Comparison of ENCODE assay signal across 10 cellular contexts in genomic region chr4:105594094-105595010, GRCh38. TPM values are rescaled to one million over a fixed set of nuclear protein-coding genes. Genes with fewer than 3 reads are reported as not detected.
A peak's percentile ranks its signal among the peaks of the same experiment; 100 is the strongest.
DNase-seq lines count a peak whose midpoint lies in the region; ATAC-seq and TF ChIP-seq lines count a peak whose summit lies in the region.
"Had no signal": no experiment of that assay in that cellular context is flagged by ENCODE, and none has a peak within 500 bp of the region (broad histone marks: within the 10 kb centered on the region; RNA-seq: fewer than 3 reads in every experiment).

No MANE protein-coding gene starts in this region.

- ATAC-seq in GM18508 (IDR thresholded peaks at IDR 0.05; ENCODE audit: insufficient read depth, unreplicated experiment) = peak; percentile 73
- peak; percentile 92 for ATAC-seq in GM21526 (IDR thresholded peaks at IDR 0.05; ENCODE audit: low FRiP score, unreplicated experiment)
- peak; percentile 58 for ATAC-seq in HG03439 (IDR thresholded peaks at IDR 0.05; ENCODE audit: unreplicated experiment)
- ATAC-seq in left lobe of liver = peak; percentile 90
- ATAC-seq in omental fat pad (ENCODE audit: low FRiP score) = no peak

- no peaks in the 10 kb centered on the region for H3K36me3 ChIP-seq in adrenal gland (replicated peaks in 1 of 2)

- H3K9me3 ChIP-seq in adrenal gland (replicated peaks in 1 of 3) = no peaks in the 10 kb centered on the region

- intact Hi-C loops in adrenal gland (cut with DNase I) = no loop called here

- H3K27ac ChIP-seq in adrenal gland = no peak overlapping the region

- no peak for TF ChIP-seq POLR2A in adrenal gland (IDR thresholded peaks at IDR 0.05)

- no peaks in the 10 kb centered on the region for H3K4me1 ChIP-seq in adrenal gland (replicated peaks in 1 of 2)

- DNase-seq in left lobe of liver (ENCODE audit: low spot score) = no peak
- DNase-seq in adrenal gland = no peak
- DNase-seq in NCI-H1417 (lab: John Stamatoyannopoulos, UW) = no peak
- no peak for DNase-seq in omental fat pad (ENCODE audit: low spot score)
- DNase-seq in NCI-H1048 (lab: John Stamatoyannopoulos, UW) = no peak
- DNase-seq: activated CD4-positive, alpha-beta memory T cell treated with anti-CD3 and anti-CD28 coated beads for 36 hours had no signal

- WGBS in adrenal gland, 4 donors = 41 to 52% (median 49%) methylated on average over 7 of the region's 7 CpGs

- TF ChIP-seq CTCF in adrenal gland (IDR thresholded peaks at IDR 0.05) = no peak
- TF ChIP-seq CTCF in omental fat pad (IDR thresholded peaks at IDR 0.05) = no peak

- H3K27me3 ChIP-seq in adrenal gland = no peaks in the 10 kb centered on the region

- no peak overlapping the region for H3K4me3 ChIP-seq in adrenal gland

RNA-seq across cellular contexts. Expression of gene ARHGEF38, which starts 41.9 kb away (rescaled TPM):
- total RNA-seq in left lobe of liver (0.23 TPM), adrenal gland (not detected), omental fat pad (not detected)
- polyA plus RNA-seq in adrenal gland = not detected
- total RNA-seq: activated CD4-positive, alpha-beta memory T cell treated with anti-CD3 and anti-CD28 coated beads for 36 hours; subcutaneous adipose tissue had no signal
